ENCODE assay signal across 8 cellular contexts in genomic region chr17:58352018-58352842, GRCh38. TPM values are rescaled to one million over a fixed set of nuclear protein-coding genes. Genes with fewer than 3 reads are reported as not detected.
DNase-seq lines count a peak whose midpoint lies in the region; ATAC-seq and TF ChIP-seq lines count a peak whose summit lies in the region.

TSS of gene SUPT4H1 (minus strand) at chr17:58352201. CDS start at chr17:58352135, 66 bp downstream.

- H3K9me3 ChIP-seq in esophagus (ENCODE audit: control insufficient read depth in 2 of 2, insufficient read depth in 1 of 2, low read depth in 1 of 2, low read length in 1 of 2) (no peaks in the 10 kb centered on the region), muscle layer of colon (ENCODE audit: low read length) (no peaks in the 10 kb centered on the region)

- H3K4me1 ChIP-seq in esophagus (ENCODE audit: control insufficient read depth in 2 of 2, insufficient read depth in 2 of 2, low read length in 1 of 2) (peaks cover 0 to 5% of the 10 kb centered on the region in 2 donors), muscle layer of colon (ENCODE audit: insufficient read depth, low read length) (peaks cover 12% of the 10 kb centered on the region)

- H3K9ac ChIP-seq in muscle layer of colon (ENCODE audit: low read length), result peak within 1 kb of the TSS; percentile 97

- H3K27me3 ChIP-seq in esophagus (ENCODE audit: control insufficient read depth in 1 of 2, insufficient read depth in 2 of 2, low read length in 2 of 2) (no peaks in the 10 kb centered on the region), muscle layer of colon (ENCODE audit: control insufficient read depth in 1 of 2, insufficient read depth in 2 of 2, low read length in 2 of 2) (no peaks in the 10 kb centered on the region)

- DNase-seq in DMS79 (lab: John Stamatoyannopoulos, UW), result peak; percentile 65
- DNase-seq in Jurkat, Clone E6-1 (ENCODE audit: low read depth, low spot score), result peak; percentile 95
- peak; percentile 92 to 95 for DNase-seq in activated T-cell treated with anti-CD3 and anti-CD28 coated beads, Interleukin-2, amount 50 U/mL, for 48 hours
- DNase-seq in stimulated activated CD8-positive, alpha-beta memory T cell treated with anti-CD3 and anti-CD28 coated beads, Interleukin-7, amount 100 ng/mL, for 24 hours (ENCODE audit: low read depth), result peak; percentile 75

- peak within 1 kb of the TSS; percentile 94 for H3K4me3 ChIP-seq in Jurkat, Clone E6-1 (ENCODE audit: low read length)
- H3K4me3 ChIP-seq in esophagus (ENCODE audit: low read depth in 1 of 2, low read length in 2 of 2), result peak within 1 kb of the TSS; percentile 82 to 89
- H3K4me3 ChIP-seq in muscle layer of colon (ENCODE audit: low read depth in 1 of 2, low read length in 2 of 2), result peak within 1 kb of the TSS; percentile 77 to 99

- ATAC-seq in GM21723 (IDR thresholded peaks at IDR 0.05; ENCODE audit: unreplicated experiment), result peak; percentile 83

- H3K36me3 ChIP-seq in esophagus (ENCODE audit: control insufficient read depth in 2 of 2, insufficient read depth in 2 of 2, low read length in 1 of 2), result peaks cover 9 to 15% of the 10 kb centered on the region in 2 donors
- peaks cover 26% of the 10 kb centered on the region for H3K36me3 ChIP-seq in muscle layer of colon (ENCODE audit: insufficient read depth, low read length)

- H3K27ac ChIP-seq in esophagus (ENCODE audit: low read depth in 2 of 2, low read length in 1 of 2) (peak within 1 kb of the TSS; percentile 85 to 96), muscle layer of colon (ENCODE audit: low read depth, low read length) (peak within 1 kb of the TSS; percentile 91)

- WGBS in esophagus, 2 donors, result 0 to 1% methylated on average over 63 of the region's 63 CpGs

TF ChIP-seq in PFSK-1, 5 proteins besides CTCF, POLR2A, EP300 and RAD21:
- TF ChIP-seq SIN3A (IDR thresholded peaks at IDR 0.05; ENCODE audit: borderline replicate concordance, insufficient read depth, low read length), result no peak; the same call in 1 of the 2 replicates
- peak; percentile 27 for TF ChIP-seq FOXP2 (optimal IDR thresholded peaks at IDR 0.05; ENCODE audit: borderline replicate concordance, extremely low read depth, extremely low read length, insufficient read depth)
- peak; percentile 87 for TF ChIP-seq POLR2AphosphoS5 (IDR thresholded peaks at IDR 0.05; ENCODE audit: low read depth, low read length)
- TF ChIP-seq TAF1 (IDR thresholded peaks at IDR 0.05; ENCODE audit: borderline replicate concordance, insufficient read depth, low read length), result peak; percentile 90

RNA-seq across cellular contexts. Expression of gene SUPT4H1, which starts in this region (rescaled TPM):
- polyA plus RNA-seq in Jurkat, Clone E6-1 (2012; ENCODE audit: insufficient read depth, insufficient read length), result 211 TPM
- polyA plus RNA-seq in PFSK-1 (2012; ENCODE audit: insufficient read length, low read depth), result 61.9 TPM
- polyA plus RNA-seq in esophagus, result 10 to 100 TPM; 39.9 to 80.8 TPM

Comparison
In these comparisons a context has a peak if more than half of its experiments do, and no peak if none do; other contexts are left out.
1. Peak in every context shown above with its lines: DNase-seq, ATAC-seq, H3K4me3 ChIP-seq and H3K27ac ChIP-seq.